In genomic region chr3:53180305-53181023, GRCh38 we compare ENCODE assay signal across 8 cellular contexts.
DNase-seq lines count a peak whose midpoint lies in the region; ATAC-seq lines count a peak whose summit lies in the region.

No MANE protein-coding gene starts in this region.

- ATAC-seq in HG02870 (IDR thresholded peaks at IDR 0.05; ENCODE audit: unreplicated experiment), result peak; percentile 93
- ATAC-seq in stimulated activated naive CD8-positive, alpha-beta T cell treated with anti-CD3 and anti-CD28 coated beads, Interleukin-15, Interleukin-2, amounts not matched to agents 100 U/mL and 50 U/mL, for 24 hours, result peak; percentile 40

- DNase-seq in SKM-1 treated with dmso at 0.1 percent for 144 hours (lab: John Stamatoyannopoulos, UW; ENCODE audit: unreplicated experiment) (peak; percentile 36), SKM-1 (lab: John Stamatoyannopoulos, UW; ENCODE audit: unreplicated experiment) (no peak), NOMO-1 treated with dmso at 0.1 percent for 144 hours (lab: John Stamatoyannopoulos, UW; ENCODE audit: unreplicated experiment) (peak; percentile 80), NCI-H774 (lab: John Stamatoyannopoulos, UW) (no peak), EL (no peak), NCI-H748 (lab: John Stamatoyannopoulos, UW; ENCODE audit: unreplicated experiment) (no peak)
- no peak for DNase-seq in stimulated activated naive CD8-positive, alpha-beta T cell treated with anti-CD3 and anti-CD28 coated beads, Interleukin-15, Interleukin-2, amounts not matched to agents 100 U/mL and 50 U/mL, for 24 hours

Comparison
In these comparisons a context has a peak if more than half of its experiments do, and no peak if none do; other contexts are left out.
1. DNase-seq: peak in SKM-1 treated with dmso at 0.1 percent for 144 hours (single experiment) and NOMO-1 treated with dmso at 0.1 percent for 144 hours (single experiment); none in SKM-1 (single experiment), stimulated activated naive CD8-positive, alpha-beta T cell treated with anti-CD3 and anti-CD28 coated beads, Interleukin-15, Interleukin-2, amounts not matched to agents 100 U/mL and 50 U/mL, for 24 hours (single experiment), NCI-H774 (single experiment), EL (single experiment) and NCI-H748 (single experiment).